15 cellular contexts compared by ENCODE assay signal in genomic region chr4:113499166-113499565, GRCh38.
"Had no signal": no experiment of that assay in that cellular context is flagged by ENCODE, and none has a peak within 500 bp of the region (broad histone marks: within the 10 kb centered on the region; RNA-seq: fewer than 3 reads in every experiment).

No MANE protein-coding gene starts in this region.

- H3K27ac Mint-ChIP-seq: activated naive CD4-positive, alpha-beta T cell treated with anti-CD3 and anti-CD28 coated beads, Interleukin-2, amount 50 U/mL, for 72 hours; endodermal cell; natural killer cell treated with Interleukin-12 subunit alpha and Interleukin-12 subunit beta and Interleukin-15 and Interleukin-18, amount 100 ng/mL, for 72 hours; T-helper 1 cell treated with Interleukin-12 subunit alpha and Interleukin-12 subunit beta and Interleukin-4 antibody, amounts not matched to agents 30 μg/mL and 1 μg/mL, for 36 hours had no signal

- DNase-seq: activated CD4-positive, alpha-beta T cell treated with anti-CD3 and anti-CD28 coated beads, Interleukin-2, amount 50 U/mL, for 4 hours; activated CD4-positive, CD25-positive, alpha-beta regulatory T cell treated with anti-CD3 and anti-CD28 coated beads, Interleukin-2, amount 50 U/mL, for 72 hours; activated gamma-delta T cell; endodermal cell; glutamatergic neuron; stimulated activated CD4-positive, alpha-beta T cell treated with anti-CD3 and anti-CD28 coated beads, Interleukin-2, amount 100 ng/mL, for 24 hours; stimulated activated naive CD4-positive, alpha-beta T cell treated with Interleukin-2 at 50 U/mL for 16 hours; thyroid gland had no signal

- H3K27me3 Mint-ChIP-seq: natural killer cell treated with Interleukin-12 subunit alpha and Interleukin-12 subunit beta and Interleukin-15 and Interleukin-18, amount 100 ng/mL, for 72 hours had no signal

- H3K9me3 Mint-ChIP-seq: natural killer cell treated with Interleukin-12 subunit alpha and Interleukin-12 subunit beta and Interleukin-15 and Interleukin-18, amount 100 ng/mL, for 72 hours had no signal

- H3K27me3 ChIP-seq: cardiac muscle cell, foreskin keratinocyte, thyroid gland had no signal

- H3K4me1 ChIP-seq: foreskin keratinocyte, thyroid gland had no signal

- ATAC-seq: activated naive CD4-positive, alpha-beta T cell treated with anti-CD3 and anti-CD28 coated beads, Interleukin-2, amount 50 U/mL, for 72 hours; natural killer cell treated with Interleukin-12 subunit alpha and Interleukin-12 subunit beta and Interleukin-15 and Interleukin-18, amount 100 ng/mL, for 72 hours had no signal

- H3K9me3 ChIP-seq: thyroid gland had no signal

- H3K27ac ChIP-seq: cardiac muscle cell, epithelial cell of prostate, foreskin keratinocyte, thyroid gland had no signal

- H3K4me3 ChIP-seq: cardiac muscle cell, lung, thyroid gland had no signal

- H3K36me3 ChIP-seq: thyroid gland had no signal

- H3K4me3 Mint-ChIP-seq: endodermal cell; natural killer cell treated with Interleukin-12 subunit alpha and Interleukin-12 subunit beta and Interleukin-15 and Interleukin-18, amount 100 ng/mL, for 72 hours; T-helper 1 cell treated with Interleukin-12 subunit alpha and Interleukin-12 subunit beta and Interleukin-4 antibody, amounts not matched to agents 30 μg/mL and 1 μg/mL, for 36 hours had no signal

- H3K4me1 Mint-ChIP-seq: endodermal cell had no signal
